Comparison of ENCODE assay signal across 1 cellular context in genomic region chr2:101790416-101790815, GRCh38.
TF ChIP-seq lines count a peak whose summit lies in the region.

No MANE protein-coding gene starts in this region.

TF ChIP-seq in liver, 16 proteins besides CTCF, POLR2A, EP300 and RAD21 (continued from another document):
- TF ChIP-seq, protein P1, sequence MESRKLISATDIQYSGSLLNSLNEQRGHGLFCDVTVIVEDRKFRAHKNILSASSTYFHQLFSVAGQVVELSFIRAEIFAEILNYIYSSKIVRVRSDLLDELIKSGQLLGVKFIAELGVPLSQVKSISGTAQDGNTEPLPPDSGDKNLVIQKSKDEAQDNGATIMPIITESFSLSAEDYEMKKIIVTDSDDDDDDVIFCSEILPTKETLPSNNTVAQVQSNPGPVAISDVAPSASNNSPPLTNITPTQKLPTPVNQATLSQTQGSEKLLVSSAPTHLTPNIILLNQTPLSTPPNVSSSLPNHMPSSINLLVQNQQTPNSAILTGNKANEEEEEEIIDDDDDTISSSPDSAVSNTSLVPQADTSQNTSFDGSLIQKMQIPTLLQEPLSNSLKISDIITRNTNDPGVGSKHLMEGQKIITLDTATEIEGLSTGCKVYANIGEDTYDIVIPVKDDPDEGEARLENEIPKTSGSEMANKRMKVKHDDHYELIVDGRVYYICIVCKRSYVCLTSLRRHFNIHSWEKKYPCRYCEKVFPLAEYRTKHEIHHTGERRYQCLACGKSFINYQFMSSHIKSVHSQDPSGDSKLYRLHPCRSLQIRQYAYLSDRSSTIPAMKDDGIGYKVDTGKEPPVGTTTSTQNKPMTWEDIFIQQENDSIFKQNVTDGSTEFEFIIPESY (IDR thresholded peaks at IDR 0.05) = no peak
- TF ChIP-seq, protein P2, sequence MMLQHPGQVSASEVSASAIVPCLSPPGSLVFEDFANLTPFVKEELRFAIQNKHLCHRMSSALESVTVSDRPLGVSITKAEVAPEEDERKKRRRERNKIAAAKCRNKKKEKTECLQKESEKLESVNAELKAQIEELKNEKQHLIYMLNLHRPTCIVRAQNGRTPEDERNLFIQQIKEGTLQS (IDR thresholded peaks at IDR 0.05) = no peak
TF ChIP-seq in liver: peak in this region for 0.
